In genomic region chr2:120199837-120200499, GRCh38 we compare ENCODE assay signal across 20 cellular contexts. TPM values are rescaled to one million over a fixed set of nuclear protein-coding genes. Genes with fewer than 3 reads are reported as not detected.
DNase-seq lines count a peak whose midpoint lies in the region; TF ChIP-seq lines count a peak whose summit lies in the region.
"Had no signal": no experiment of that assay in that cellular context is flagged by ENCODE, and none has a peak within 500 bp of the region (broad histone marks: within the 10 kb centered on the region; RNA-seq: fewer than 3 reads in every experiment).

No MANE protein-coding gene starts in this region.

- no peaks in the 10 kb centered on the region for H3K36me3 ChIP-seq in suprapubic skin
- H3K36me3 ChIP-seq: BE2C, BLaER1 had no signal

- in situ Hi-C loops in GM13977 (cut with MboI; ENCODE audit: low pct_unique_long_range_greater_than_20kb, low sequenced_read_pairs, unreplicated experiment), result no loop called here

- TF ChIP-seq POLR2A in suprapubic skin (IDR thresholded peaks at IDR 0.05), result no peak

- peak; percentile 76 for DNase-seq in inferior parietal cortex (ENCODE audit: extremely low spot score)
- peak; percentile 60 for DNase-seq in left kidney (ENCODE audit: low read depth, low spot score)
- DNase-seq in middle frontal gyrus (ENCODE audit: extremely low spot score, low spot score), result peak; percentile 51
- DNase-seq in suprapubic skin (ENCODE audit: low spot score in 2 of 2), result peak; percentile 23 to 25
- DNase-seq in GM13977 (ENCODE audit: low spot score), result no peak
- no peak for DNase-seq in mucosa of gallbladder (ENCODE audit: low spot score)
- no peak for DNase-seq in DMS53 (lab: John Stamatoyannopoulos, UW)
- DNase-seq: 8988T; ACHN; BE2C; C1 segment of cervical spinal cord; CD4-positive, alpha-beta memory T cell; CD4-positive, CD25-positive, alpha-beta regulatory T cell; CD8-positive, alpha-beta memory T cell; COR-L47; DMS 273 treated with DMSO at 0.1 percent for 48 hours; DMS153; DMS79 treated with DMSO at 0.1 percent for 48 hours; GF-D8 had no signal

- WGBS in suprapubic skin, result 94% methylated on average over 10 of the region's 10 CpGs

- H3K27ac ChIP-seq in suprapubic skin, result no peak overlapping the region
- H3K27ac ChIP-seq: BLaER1 had no signal

- no peaks in the 10 kb centered on the region for H3K27me3 ChIP-seq in suprapubic skin
- H3K27me3 ChIP-seq: BE2C, BLaER1 had no signal

- TF ChIP-seq CTCF in suprapubic skin (IDR thresholded peaks at IDR 0.05), result no peak
- TF ChIP-seq CTCF in GM13977 (IDR thresholded peaks at IDR 0.05; ENCODE audit: extremely low read depth, insufficient read depth, missing control alignments), result no peak

- H3K4me3 ChIP-seq in suprapubic skin, result no peak overlapping the region
- H3K4me3 ChIP-seq: BLaER1 had no signal

- H3K4me1 ChIP-seq in suprapubic skin, result no peaks in the 10 kb centered on the region
- H3K4me1 ChIP-seq: BE2C had no signal

- no peak for TF ChIP-seq EP300 in suprapubic skin (IDR thresholded peaks at IDR 0.05)

- H3K9me3 ChIP-seq in suprapubic skin, result peaks cover 13% of the 10 kb centered on the region
- H3K9me3 ChIP-seq: BE2C had no signal

RNA-seq across cellular contexts. Expression of gene TMEM185B, which starts 23.2 kb away (rescaled TPM):
- total RNA-seq in suprapubic skin, result 10 to 100 TPM; 22.8 to 40.0 (median 30.4) TPM
- total RNA-seq in mucosa of gallbladder, result 21.6 TPM

RNA-seq across cellular contexts. Expression of gene RALB, which starts 52.7 kb away (rescaled TPM):
- 10 to 100 TPM; 21.3 to 37.0 (median 30.5) TPM for total RNA-seq in suprapubic skin
- 48.1 TPM for total RNA-seq in mucosa of gallbladder

Comparison
In these comparisons a context has a peak if more than half of its experiments do, and no peak if none do; other contexts are left out.
1. DNase-seq: peak in inferior parietal cortex (single experiment), left kidney (single experiment), middle frontal gyrus (single experiment) and suprapubic skin (2 of 2); none in GM13977 (single experiment), mucosa of gallbladder (single experiment) and DMS53 (single experiment).